ENCODE assay signal across 7 cellular contexts in the genomic region with DNA sequence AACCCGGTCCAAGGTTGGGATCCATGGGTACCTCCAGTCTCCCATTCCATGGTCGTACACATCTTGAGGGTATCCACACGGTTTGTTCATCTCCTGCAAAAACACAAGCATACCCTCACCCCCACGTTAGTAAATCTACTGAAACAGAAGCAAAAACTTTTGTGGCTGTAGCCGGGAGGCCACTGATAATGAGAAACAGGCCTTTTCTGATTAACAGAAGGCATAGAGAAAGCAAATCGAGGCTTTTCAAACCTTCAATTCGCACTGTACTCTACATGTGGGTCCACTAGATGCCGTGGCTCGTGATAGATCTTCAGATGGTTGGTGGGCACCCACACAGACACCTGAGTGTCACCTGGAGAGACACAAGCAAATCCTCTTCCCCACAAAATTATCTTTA. TPM values are rescaled to one million over a fixed set of nuclear protein-coding genes. Genes with fewer than 3 reads are reported as not detected.
DNase-seq lines count a peak whose midpoint lies in the region; ATAC-seq, FAIRE-seq and TF ChIP-seq lines count a peak whose summit lies in the region.
"Not testable (repeated sequence)": the region's sequence is repeated elsewhere in the genome, so short reads cannot be mapped to it uniquely, and the experiment has no call there.
"Had no signal": no experiment of that assay in that cellular context is flagged by ENCODE, and none has a peak within 500 bp of the region (broad histone marks: within the 10 kb centered on the region; RNA-seq: fewer than 3 reads in every experiment).

No MANE protein-coding gene starts in this region.

- POLR2A ChIA-PET in CD4-positive, alpha-beta T cell (lab: Charles Lee), result not testable (repeated sequence)

- H3K27me3 ChIP-seq in CD4-positive, alpha-beta T cell (ENCODE audit: control insufficient read depth, insufficient read depth, low read length); astrocyte (ENCODE audit: insufficient read depth, low read length): not testable (repeated sequence)

- peaks cover 11% of the 10 kb centered on the region for H4K20me1 ChIP-seq in astrocyte (ENCODE audit: insufficient read depth, low read length)

- H3K27ac ChIP-seq in CD4-positive, alpha-beta T cell (ENCODE audit: low read depth, low read length); astrocyte (ENCODE audit: low read depth, low read length): not testable (repeated sequence)

- H3K27me3 Mint-ChIP-seq in CD4-positive, alpha-beta T cell; astrocyte (ENCODE audit: low read depth, unreplicated experiment); dendritic cell treated with granulocyte-macrophage colony-stimulating factor and Interleukin-4, amounts not matched to agents 40 ng/mL and 50 ng/mL, for 4 days: not testable (repeated sequence)
- peaks cover 18% of the 10 kb centered on the region for H3K27me3 Mint-ChIP-seq in neural crest cell (ENCODE audit: low read depth)

- DNase-seq in CD4-positive, alpha-beta T cell; astrocyte (ENCODE audit: low read depth); neural crest cell (ENCODE audit: low read depth, low spot score): not testable (repeated sequence)

- not testable (repeated sequence) for ATAC-seq in CD4-positive, alpha-beta T cell (ENCODE audit: poor library complexity)

- intact Hi-C loops in CD4-positive, alpha-beta T cell (cut with DNase I, micrococcal nuclease); dendritic cell treated with granulocyte-macrophage colony-stimulating factor and Interleukin-4, amounts not matched to agents 40 ng/mL and 50 ng/mL, for 4 days (cut with micrococcal nuclease): not testable (repeated sequence)

- H3K4me1 Mint-ChIP-seq in CD4-positive, alpha-beta T cell (ENCODE audit: low read depth), result not testable (repeated sequence)
- peaks cover 12% of the 10 kb centered on the region for H3K4me1 Mint-ChIP-seq in astrocyte (ENCODE audit: low read depth, unreplicated experiment)
- peaks cover 36% of the 10 kb centered on the region for H3K4me1 Mint-ChIP-seq in dendritic cell treated with granulocyte-macrophage colony-stimulating factor and Interleukin-4, amounts not matched to agents 40 ng/mL and 50 ng/mL, for 4 days (ENCODE audit: low read depth)
- peaks cover 16% of the 10 kb centered on the region for H3K4me1 Mint-ChIP-seq in neural crest cell

- CTCF ChIA-PET in CD4-positive, alpha-beta T cell (lab: Charles Lee), result not testable (repeated sequence)

- not testable (repeated sequence) for H3K9me3 ChIP-seq in CD4-positive, alpha-beta T cell (ENCODE audit: control insufficient read depth, low read length); astrocyte (ENCODE audit: insufficient read depth, low read depth, low read length)

- not testable (repeated sequence) for H3K9ac ChIP-seq in astrocyte (ENCODE audit: low read length)

- not testable (repeated sequence) for TF ChIP-seq CTCF in CD4-positive, alpha-beta T cell (IDR thresholded peaks at IDR 0.05); astrocyte (IDR thresholded peaks at IDR 0.05; ENCODE audit: insufficient read depth, low read depth, low read length); neural crest cell (conservative IDR thresholded peaks at IDR 0.05)

- peaks cover 11% of the 10 kb centered on the region for H3K9me3 Mint-ChIP-seq in CD4-positive, alpha-beta T cell
- peaks cover 18% of the 10 kb centered on the region for H3K9me3 Mint-ChIP-seq in astrocyte (ENCODE audit: unreplicated experiment)
- H3K9me3 Mint-ChIP-seq in dendritic cell treated with granulocyte-macrophage colony-stimulating factor and Interleukin-4, amounts not matched to agents 40 ng/mL and 50 ng/mL, for 4 days; neural crest cell: not testable (repeated sequence)

- peaks cover 13% of the 10 kb centered on the region for H3K4me1 ChIP-seq in astrocyte (ENCODE audit: insufficient read depth, low read length)

- not testable (repeated sequence) for H3K27ac Mint-ChIP-seq in CD4-positive, alpha-beta T cell; neural crest cell (ENCODE audit: unreplicated experiment)
- H3K27ac Mint-ChIP-seq in astrocyte (ENCODE audit: unreplicated experiment), result peak overlapping the region; percentile 1
- peak overlapping the region; percentile 18 for H3K27ac Mint-ChIP-seq in dendritic cell treated with granulocyte-macrophage colony-stimulating factor and Interleukin-4, amounts not matched to agents 40 ng/mL and 50 ng/mL, for 4 days

- peaks cover 23% of the 10 kb centered on the region for H3K79me2 ChIP-seq in astrocyte (ENCODE audit: insufficient read depth, low read length)

- not testable (repeated sequence) for H3K36me3 ChIP-seq in astrocyte (ENCODE audit: insufficient read depth, low read length)

- peak overlapping the region; percentile 23 for H3K4me3 Mint-ChIP-seq in CD4-positive, alpha-beta T cell
- H3K4me3 Mint-ChIP-seq in astrocyte (ENCODE audit: unreplicated experiment); dendritic cell treated with granulocyte-macrophage colony-stimulating factor and Interleukin-4, amounts not matched to agents 40 ng/mL and 50 ng/mL, for 4 days: not testable (repeated sequence)
- H3K4me3 Mint-ChIP-seq in neural crest cell, result peak overlapping the region; percentile 74

- not testable (repeated sequence) for H3K4me3 ChIP-seq in astrocyte (ENCODE audit: insufficient read depth, low read depth, low read length)

- not testable (repeated sequence) for H3K4me2 ChIP-seq in astrocyte (ENCODE audit: low read length)

- H3K36me3 Mint-ChIP-seq in CD4-positive, alpha-beta T cell (ENCODE audit: low read depth); astrocyte (ENCODE audit: low read depth, unreplicated experiment); neural crest cell (ENCODE audit: low read depth): not testable (repeated sequence)
- H3K36me3 Mint-ChIP-seq in dendritic cell treated with granulocyte-macrophage colony-stimulating factor and Interleukin-4, amounts not matched to agents 40 ng/mL and 50 ng/mL, for 4 days (ENCODE audit: low read depth), result peaks cover 12% of the 10 kb centered on the region

- not testable (repeated sequence) for H2AFZ ChIP-seq in astrocyte (ENCODE audit: low read depth, low read length)

- FAIRE-seq in astrocyte (lab: Jason Lieb, UNC), result not testable (repeated sequence)

RNA-seq across cellular contexts. Expression of gene SFT2D1, which starts 3.3 kb away (rescaled TPM):
- 10 to 100 TPM; 10.4 to 12.5 TPM for total RNA-seq in CD4-positive, alpha-beta T cell
- total RNA-seq in astrocyte (54.3 and 63.9 TPM in 2 replicates), neural crest cell (30.4 and 32.6 TPM in 2 replicates)

RNA-seq across cellular contexts. Expression of gene MPC1, which starts 37.1 kb away (rescaled TPM):
- total RNA-seq in CD4-positive, alpha-beta T cell, result 10 to 100 TPM; 17.4 to 19.3 TPM
- total RNA-seq in astrocyte (43.6 and 47.4 TPM in 2 replicates), neural crest cell (32.0 and 32.6 TPM in 2 replicates)

RNA-seq across cellular contexts. Expression of gene PRR18, which starts 37.5 kb away (rescaled TPM):
- total RNA-seq in CD4-positive, alpha-beta T cell, result not detected
- total RNA-seq in astrocyte (0.14 TPM in 1 of 2 replicates, not detected in the other), neural crest cell (0.16 and 0.35 TPM in 2 replicates)
- total RNA-seq: CD4-positive, alpha-beta memory T cell; Daoy; G401 had no signal
